ENCODE assay signal across 8 cellular contexts in the genomic region with DNA sequence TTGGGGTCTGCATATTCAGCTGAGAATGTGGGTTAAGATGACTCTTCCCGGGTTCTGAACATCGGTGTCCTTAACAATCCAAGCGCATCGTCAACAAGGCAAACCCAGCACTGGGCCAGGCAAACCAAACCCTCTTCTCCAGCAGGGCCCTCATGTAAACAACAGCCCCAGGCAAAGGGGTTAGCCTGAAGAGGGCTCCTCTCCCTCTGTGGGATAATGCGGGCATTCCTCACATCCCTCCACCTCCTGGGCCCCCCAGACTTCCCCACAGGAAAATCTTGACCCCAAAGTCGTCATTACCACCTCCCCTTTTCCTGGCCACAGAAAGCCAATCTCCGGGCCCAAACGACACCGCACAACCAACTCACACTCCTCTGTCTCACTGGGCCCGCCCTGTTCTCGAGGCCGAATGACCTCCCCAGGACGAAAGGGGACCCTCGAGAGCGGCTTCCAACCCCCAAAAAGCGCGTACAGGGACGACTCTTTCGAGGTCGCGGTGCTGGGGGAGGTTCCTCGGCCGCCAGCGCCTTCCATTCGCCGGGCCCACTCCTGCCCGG. TPM values are rescaled to one million over a fixed set of nuclear protein-coding genes. Genes with fewer than 3 reads are reported as not detected.
A peak's percentile ranks its signal among the peaks of the same experiment; 100 is the strongest.
DNase-seq lines count a peak whose midpoint lies in the region; ATAC-seq and TF ChIP-seq lines count a peak whose summit lies in the region.

No MANE protein-coding gene starts in this region.

- H3K4me1 ChIP-seq in OCI-LY3 (ENCODE audit: low read length) (peaks cover 29% of the 10 kb centered on the region), mesendoderm (ENCODE audit: control insufficient read depth, low read depth, low read length) (peaks cover 6% of the 10 kb centered on the region), uterus (peaks cover 0 to 21% of the 10 kb centered on the region in 2 donors)

- H2BK120ac ChIP-seq in mesendoderm (ENCODE audit: low read depth, low read length): no peak overlapping the region

- H3K27me3 ChIP-seq in OCI-LY3 (ENCODE audit: low read depth, low read length) (no peaks in the 10 kb centered on the region), mesendoderm (ENCODE audit: insufficient read depth, low read length, poor library complexity) (no peaks in the 10 kb centered on the region), uterus (no peaks in the 10 kb centered on the region)

- H3K27ac ChIP-seq in OCI-LY3 (ENCODE audit: low read length) (peak overlapping the region; percentile 46), coronary artery (peak overlapping the region; percentile 87 to 95), mesendoderm (ENCODE audit: low read depth, low read length) (peak overlapping the region; percentile 46), uterus (peak overlapping the region; percentile 86 to 93)

- TF ChIP-seq CTCF in OCI-LY3 (IDR thresholded peaks at IDR 0.05; ENCODE audit: low read depth, low read length) (no peak), coronary artery (IDR thresholded peaks at IDR 0.05) (no peak), uterus (IDR thresholded peaks at IDR 0.05) (no peak)

- no peak overlapping the region for H2BK15ac ChIP-seq in mesendoderm (replicated peaks; ENCODE audit: low read depth)

- H3K36me3 ChIP-seq in OCI-LY3 (replicated peaks; ENCODE audit: low read depth, low read length) (peaks cover 32% of the 10 kb centered on the region), mesendoderm (ENCODE audit: control insufficient read depth, insufficient read depth, low read length) (peaks cover 3% of the 10 kb centered on the region), uterus (no peaks in the 10 kb centered on the region)

- ATAC-seq in Right ventricle myocardium inferior: no peak
- no peak for ATAC-seq in left ventricle myocardium superior

- intact Hi-C loops in Right ventricle myocardium inferior (cut with DNase I) (loop anchor here (5.0 kb wide), 1 partner anchor 100 kb away; the partner anchor contains the start of gene SDHAF2), left ventricle myocardium superior (cut with micrococcal nuclease) (no loop called here), uterus (cut with DNase I; ENCODE audit: low total_unique reads) (no loop called here)

- H2AFZ ChIP-seq in OCI-LY3 (ENCODE audit: low read depth, low read length): peak overlapping the region; percentile 50; the same call in 1 of the 2 replicates

- H2BK5ac ChIP-seq in mesendoderm (ENCODE audit: low read length): no peak overlapping the region

- H3K9ac ChIP-seq in OCI-LY3 (ENCODE audit: low read length) (peak overlapping the region; percentile 89), mesendoderm (ENCODE audit: low read length) (peak overlapping the region; percentile 98)

- H3K4me2 ChIP-seq in OCI-LY3 (ENCODE audit: low read length): peak overlapping the region; percentile 95
- H3K4me2 ChIP-seq in mesendoderm (ENCODE audit: low read length): peak overlapping the region; percentile 97

- peak; percentile 66 for DNase-seq in Right ventricle myocardium inferior (ENCODE audit: missing footprints)
- no peak for DNase-seq in left ventricle myocardium superior
- DNase-seq in coronary artery (ENCODE audit: low spot score): no peak
- peak; percentile 70 for DNase-seq in mesendoderm
- DNase-seq in uterus: no peak
- no peak for DNase-seq in NCI-H1436 treated with DMSO at 0.1 percent for 48 hours (lab: John Stamatoyannopoulos, UW)
- no peak for DNase-seq in NCI-H1105 treated with DMSO at 0.1 percent for 48 hours (lab: John Stamatoyannopoulos, UW)

- H3K79me2 ChIP-seq in OCI-LY3 (ENCODE audit: low read length): peaks cover 66% of the 10 kb centered on the region
- H3K79me2 ChIP-seq in mesendoderm (ENCODE audit: control insufficient read depth, insufficient read depth, low read length): peaks cover 48% of the 10 kb centered on the region

- peak overlapping the region; percentile 53 for H3K18ac ChIP-seq in mesendoderm (ENCODE audit: low read length)

- peak overlapping the region; percentile 83 for H2AK5ac ChIP-seq in mesendoderm (ENCODE audit: low read length)

- peak overlapping the region; percentile 56 for H3K4ac ChIP-seq in mesendoderm (ENCODE audit: low read depth, low read length)

- H3K79me1 ChIP-seq in mesendoderm (ENCODE audit: low read length): peaks cover 4% of the 10 kb centered on the region

- H4K5ac ChIP-seq in mesendoderm (ENCODE audit: low read length): no peak overlapping the region

- no CpG with 5 or more reads among the region's 27 CpGs for WGBS in mesendoderm (ENCODE audit: extremely low coverage, insufficient coverage, low lambda C conversion rate)

- H3K9me3 ChIP-seq in OCI-LY3 (ENCODE audit: insufficient read depth, low read length) (no peaks in the 10 kb centered on the region), uterus (no peaks in the 10 kb centered on the region)

- peak overlapping the region; percentile 60 for H3K23ac ChIP-seq in mesendoderm (ENCODE audit: low read length)

- H3K4me3 ChIP-seq in OCI-LY3 (ENCODE audit: low read length) (peak overlapping the region; percentile 89), coronary artery (peak overlapping the region; percentile 86), mesendoderm (ENCODE audit: low read length) (peak overlapping the region; percentile 61), uterus (peak overlapping the region; percentile 67 to 92)

- peak overlapping the region; percentile 99 for H3K56ac ChIP-seq in mesendoderm (ENCODE audit: low read length)

- peaks cover 14% of the 10 kb centered on the region for H4K20me1 ChIP-seq in OCI-LY3 (ENCODE audit: insufficient read depth, low read length)

- H4K8ac ChIP-seq in mesendoderm (ENCODE audit: low read depth, low read length): no peak overlapping the region

- no peak for TF ChIP-seq POLR2A in uterus (IDR thresholded peaks at IDR 0.05)

RNA-seq across cellular contexts. Expression of gene DDB1, which starts 0.6 kb away (rescaled TPM):
- total RNA-seq in Right ventricle myocardium inferior (113 TPM), left ventricle myocardium superior (126 TPM), uterus (100 to 1,000 TPM in 3 of 4 donors, 10 to 100 TPM in 1; 87.9 to 231 (median 155) TPM)
- polyA plus RNA-seq in mesendoderm (2013, experiment 1 of 2): 111 TPM
- 111 TPM for polyA plus RNA-seq in mesendoderm (2013, experiment 2 of 2)

RNA-seq across cellular contexts. Expression of gene TKFC, which starts 0.7 kb away (rescaled TPM):
- total RNA-seq in Right ventricle myocardium inferior (12.3 TPM), left ventricle myocardium superior (12.8 TPM), uterus (10 to 100 TPM in 2 of 4 donors, 1 to 10 TPM in 2; 3.6 to 28.5 (median 11.9) TPM)
- polyA plus RNA-seq in mesendoderm (2013, experiment 1 of 2): 17.3 TPM
- 16.9 TPM for polyA plus RNA-seq in mesendoderm (2013, experiment 2 of 2)

RNA-seq across cellular contexts. Expression of gene CYB561A3, which starts 29.3 kb away (rescaled TPM):
- total RNA-seq in Right ventricle myocardium inferior (14.6 TPM), left ventricle myocardium superior (10.9 TPM), uterus (10 to 100 TPM; 11.3 to 43.6 (median 21.2) TPM)
- polyA plus RNA-seq in mesendoderm (2013, experiment 1 of 2): 12.7 TPM
- polyA plus RNA-seq in mesendoderm (2013, experiment 2 of 2): 13.1 TPM

RNA-seq across cellular contexts. Expression of gene TMEM138, which starts 29.8 kb away (rescaled TPM):
- total RNA-seq in Right ventricle myocardium inferior (18.0 TPM), left ventricle myocardium superior (16.1 TPM), uterus (10 to 100 TPM; 12.0 to 81.5 (median 20.9) TPM)
- 52.8 TPM for polyA plus RNA-seq in mesendoderm (2013, experiment 1 of 2)
- 51.4 TPM for polyA plus RNA-seq in mesendoderm (2013, experiment 2 of 2)

RNA-seq across cellular contexts. Expression of gene VWCE, which starts 37.2 kb away (rescaled TPM):
- total RNA-seq in Right ventricle myocardium inferior (1.0 TPM), left ventricle myocardium superior (0.94 TPM), uterus (1 to 10 TPM in 2 of 4 donors, under 1 TPM in 2; 0.51 to 6.5 (median 1.2) TPM)
- polyA plus RNA-seq in mesendoderm (2013, experiment 1 of 2): 7.1 TPM
- polyA plus RNA-seq in mesendoderm (2013, experiment 2 of 2): 6.7 TPM

Comparison
In these comparisons a context has a peak if more than half of its experiments do, and no peak if none do; other contexts are left out.
1. DNase-seq: peak in Right ventricle myocardium inferior (single experiment) and mesendoderm (single experiment); none in left ventricle myocardium superior (single experiment), coronary artery (single experiment), uterus (0 of 2), NCI-H1436 treated with DMSO at 0.1 percent for 48 hours (single experiment) and NCI-H1105 treated with DMSO at 0.1 percent for 48 hours (single experiment).
2. Peak in every context shown above with its lines, with median percentiles within 50 percentile points of each other: H3K27ac ChIP-seq and H3K4me3 ChIP-seq.